ENCODE assay signal across 19 cellular contexts in the genomic region with DNA sequence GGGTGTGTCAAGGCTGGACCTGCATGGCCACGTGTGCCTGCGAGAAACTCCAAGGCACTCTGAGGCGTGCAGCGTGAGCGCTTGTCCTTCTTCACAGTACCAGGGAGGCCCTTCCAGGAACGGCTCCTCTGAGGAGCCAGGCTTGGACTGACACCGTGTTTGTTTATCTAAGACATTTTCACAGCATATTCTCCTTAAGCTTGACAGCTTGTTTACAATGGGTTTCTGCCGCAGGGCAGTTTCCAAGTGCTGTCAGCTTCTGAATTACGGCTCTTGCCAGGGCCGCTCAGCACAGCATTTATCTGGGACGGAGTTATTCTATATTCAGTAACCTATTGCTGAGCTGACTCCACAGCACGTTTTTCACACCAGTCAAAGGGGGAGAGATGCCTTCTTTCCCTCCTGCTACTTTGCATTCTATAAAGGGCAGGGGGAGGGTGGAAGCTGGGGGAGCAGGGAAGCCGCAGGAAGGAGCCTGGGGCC.
DNase-seq lines count a peak whose midpoint lies in the region; ATAC-seq and TF ChIP-seq lines count a peak whose summit lies in the region.
"Had no signal": no experiment of that assay in that cellular context is flagged by ENCODE, and none has a peak within 500 bp of the region (broad histone marks: within the 10 kb centered on the region; RNA-seq: fewer than 3 reads in every experiment).

No MANE protein-coding gene starts in this region.

- no CpG with 5 or more reads among the region's 13 CpGs for WGBS in mesendoderm (ENCODE audit: extremely low coverage, insufficient coverage, low lambda C conversion rate)

- no peak overlapping the region for H3K18ac ChIP-seq in mesendoderm (ENCODE audit: low read length)

- no peak for ATAC-seq in CD4-positive, CD25-positive, alpha-beta regulatory T cell (ENCODE audit: low read depth in 2 of 2)
- no peak for ATAC-seq in stimulated activated memory B cell treated with anti-CD40 and anti-IgM and Interleukin-4, amounts not matched to agents 10 μg/mL and 1 μg/mL and 100 μg/mL, for 72 hours
- no peak for ATAC-seq in gastrocnemius medialis

- H3K4me1 Mint-ChIP-seq in CD4-positive, CD25-positive, alpha-beta regulatory T cell, result peaks cover 10 to 22% (median 13%) of the 10 kb centered on the region in 4 donors
- peaks cover 65% of the 10 kb centered on the region for H3K4me1 Mint-ChIP-seq in brain
- H3K4me1 Mint-ChIP-seq in stimulated activated memory B cell treated with anti-CD40 and anti-IgM and Interleukin-4, amounts not matched to agents 10 μg/mL and 1 μg/mL and 100 μg/mL, for 72 hours, result no peaks in the 10 kb centered on the region
- H3K4me1 Mint-ChIP-seq: CD4-positive, alpha-beta memory T cell had no signal

- intact Hi-C loops in gastrocnemius medialis (cut with DNase I; ENCODE audit: low total_unique reads), result no loop called here

- TF ChIP-seq POLR2A in gastrocnemius medialis (IDR thresholded peaks at IDR 0.05), result no peak

- H3K4me1 ChIP-seq in CD4-positive, CD25-positive, alpha-beta regulatory T cell (ENCODE audit: control insufficient read depth, insufficient read depth, low read length, poor library complexity, severe bottlenecking), result no peaks in the 10 kb centered on the region
- H3K4me1 ChIP-seq in mesendoderm (ENCODE audit: control insufficient read depth, low read depth, low read length) (peaks cover 5% of the 10 kb centered on the region), gastrocnemius medialis (peaks cover 0 to 9% of the 10 kb centered on the region in 2 donors)

- no peak overlapping the region for H3K23ac ChIP-seq in mesendoderm (ENCODE audit: low read length)

- no peaks in the 10 kb centered on the region for H3K9me3 ChIP-seq in CD4-positive, CD25-positive, alpha-beta regulatory T cell (ENCODE audit: control insufficient read depth in 2 of 2, low read length in 2 of 2)
- no peaks in the 10 kb centered on the region for H3K9me3 ChIP-seq in gastrocnemius medialis
- H3K9me3 ChIP-seq: MG63 had no signal

- no peak overlapping the region for H3K4me2 ChIP-seq in mesendoderm (ENCODE audit: low read length)

- no peak overlapping the region for H4K5ac ChIP-seq in mesendoderm (ENCODE audit: low read length)

- H2BK5ac ChIP-seq in mesendoderm (ENCODE audit: low read length), result no peak overlapping the region

- no peak for TF ChIP-seq CTCF in brain (conservative IDR thresholded peaks at IDR 0.05)
- TF ChIP-seq CTCF in gastrocnemius medialis (IDR thresholded peaks at IDR 0.05 in 4 of 5, conservative IDR thresholded peaks at IDR 0.05 in 1 of 5), result no peak

- no peak overlapping the region for H3K4ac ChIP-seq in mesendoderm (ENCODE audit: low read depth, low read length)

- H2BK15ac ChIP-seq in mesendoderm (replicated peaks; ENCODE audit: low read depth), result no peak overlapping the region

- no peak overlapping the region for H4K8ac ChIP-seq in mesendoderm (ENCODE audit: low read depth, low read length)

- peaks cover 40% of the 10 kb centered on the region for H3K36me3 Mint-ChIP-seq in CD4-positive, CD25-positive, alpha-beta regulatory T cell
- H3K36me3 Mint-ChIP-seq in brain, result no peaks in the 10 kb centered on the region
- peaks cover 78% of the 10 kb centered on the region for H3K36me3 Mint-ChIP-seq in stimulated activated memory B cell treated with anti-CD40 and anti-IgM and Interleukin-4, amounts not matched to agents 10 μg/mL and 1 μg/mL and 100 μg/mL, for 72 hours

- no peaks in the 10 kb centered on the region for H3K79me2 ChIP-seq in mesendoderm (ENCODE audit: control insufficient read depth, insufficient read depth, low read length)

- peaks cover 0 to 1% (median 0%) of the 10 kb centered on the region in 7 donors for H3K9me3 Mint-ChIP-seq in CD4-positive, CD25-positive, alpha-beta regulatory T cell
- H3K9me3 Mint-ChIP-seq in brain, result peaks cover 0 to 2% (median 0%) of the 10 kb centered on the region in 5 experiments
- no peaks in the 10 kb centered on the region for H3K9me3 Mint-ChIP-seq in stimulated activated memory B cell treated with anti-CD40 and anti-IgM and Interleukin-4, amounts not matched to agents 10 μg/mL and 1 μg/mL and 100 μg/mL, for 72 hours
- H3K9me3 Mint-ChIP-seq: endodermal cell, neural crest cell had no signal

- H3K9ac ChIP-seq in mesendoderm (ENCODE audit: low read length), result no peak overlapping the region

- no peaks in the 10 kb centered on the region for H3K27me3 ChIP-seq in CD4-positive, CD25-positive, alpha-beta regulatory T cell (ENCODE audit: control insufficient read depth, insufficient read depth, low read length)
- H3K27me3 ChIP-seq in mesendoderm (ENCODE audit: insufficient read depth, low read length, poor library complexity), result no peaks in the 10 kb centered on the region
- H3K27me3 ChIP-seq in gastrocnemius medialis, result no peaks in the 10 kb centered on the region
- H3K27me3 ChIP-seq: MG63 had no signal

- no peak overlapping the region for H2AK5ac ChIP-seq in mesendoderm (ENCODE audit: low read length)

- no peaks in the 10 kb centered on the region for H3K27me3 Mint-ChIP-seq in CD4-positive, CD25-positive, alpha-beta regulatory T cell
- peaks cover 4% of the 10 kb centered on the region for H3K27me3 Mint-ChIP-seq in brain
- no peaks in the 10 kb centered on the region for H3K27me3 Mint-ChIP-seq in stimulated activated memory B cell treated with anti-CD40 and anti-IgM and Interleukin-4, amounts not matched to agents 10 μg/mL and 1 μg/mL and 100 μg/mL, for 72 hours
- H3K27me3 Mint-ChIP-seq: CD4-positive, alpha-beta memory T cell had no signal

- H2BK120ac ChIP-seq in mesendoderm (ENCODE audit: low read depth, low read length), result no peak overlapping the region

- in situ Hi-C loops in ACHN (cut with HindIII; ENCODE audit: low pct_ligation_motif_present, low pct_unique_long_range_greater_than_20kb, low sequenced_read_pairs) (no loop called here), gastrocnemius medialis (cut with MboI; ENCODE audit: low sequenced_read_pairs in 4 of 4) (no loop called here)

- H3K79me1 ChIP-seq in mesendoderm (ENCODE audit: low read length), result no peaks in the 10 kb centered on the region

- H3K27ac Mint-ChIP-seq in CD4-positive, CD25-positive, alpha-beta regulatory T cell, result peak overlapping the region in 2 of 3 donors; percentile 15 to 37
- H3K27ac Mint-ChIP-seq in brain, result peak overlapping the region; percentile 45 to 94 (median 90)
- no peak overlapping the region for H3K27ac Mint-ChIP-seq in stimulated activated memory B cell treated with anti-CD40 and anti-IgM and Interleukin-4, amounts not matched to agents 10 μg/mL and 1 μg/mL and 100 μg/mL, for 72 hours
- H3K27ac Mint-ChIP-seq: CD4-positive, alpha-beta memory T cell; endodermal cell had no signal

- peaks cover 6% of the 10 kb centered on the region for H3K36me3 ChIP-seq in CD4-positive, CD25-positive, alpha-beta regulatory T cell (ENCODE audit: control insufficient read depth, insufficient read depth, low read length)
- H3K36me3 ChIP-seq in mesendoderm (ENCODE audit: control insufficient read depth, insufficient read depth, low read length) (no peaks in the 10 kb centered on the region), gastrocnemius medialis (peaks cover 0 to 6% of the 10 kb centered on the region in 2 donors)
- H3K36me3 ChIP-seq: MG63 had no signal

- H3K4me3 ChIP-seq in CD4-positive, CD25-positive, alpha-beta regulatory T cell (ENCODE audit: low read depth, low read length), result no peak overlapping the region
- no peak overlapping the region for H3K4me3 ChIP-seq in mesendoderm (ENCODE audit: low read length)
- no peak overlapping the region for H3K4me3 ChIP-seq in gastrocnemius medialis
- H3K4me3 ChIP-seq: MG63 had no signal

- H3K4me3 Mint-ChIP-seq in CD4-positive, CD25-positive, alpha-beta regulatory T cell, result no peak overlapping the region
- H3K4me3 Mint-ChIP-seq in brain, result peak overlapping the region in 4 of 5 experiments; percentile 21 to 53 (median 46)
- no peak overlapping the region for H3K4me3 Mint-ChIP-seq in stimulated activated memory B cell treated with anti-CD40 and anti-IgM and Interleukin-4, amounts not matched to agents 10 μg/mL and 1 μg/mL and 100 μg/mL, for 72 hours
- H3K4me3 Mint-ChIP-seq: CD4-positive, alpha-beta memory T cell; endodermal cell; neural crest cell had no signal

- peak overlapping the region; percentile 4 for H3K56ac ChIP-seq in mesendoderm (ENCODE audit: low read length)

- no peak overlapping the region for H3K27ac ChIP-seq in CD4-positive, CD25-positive, alpha-beta regulatory T cell (ENCODE audit: insufficient read depth, low read length, poor library complexity, severe bottlenecking)
- H3K27ac ChIP-seq in mesendoderm (ENCODE audit: low read depth, low read length), result no peak overlapping the region
- no peak overlapping the region for H3K27ac ChIP-seq in gastrocnemius medialis

- no peak for DNase-seq in CD4-positive, CD25-positive, alpha-beta regulatory T cell
- DNase-seq in M059J (ENCODE audit: low read depth) (peak; percentile 68), mesendoderm (peak; percentile 62), iPS-NIHi11 (ENCODE audit: low spot score) (no peak), ACHN (no peak), gastrocnemius medialis (no peak)
- DNase-seq: activated CD4-positive, alpha-beta T cell treated with anti-CD3 and anti-CD28 coated beads, Interleukin-2, amount 50 U/mL, for 48 hours; activated naive CD4-positive, alpha-beta T cell treated with Interleukin-2 at 50 U/mL for 16 hours; CD4-positive, alpha-beta memory T cell; endodermal cell; hippocampal formation; MG63; midbrain; NCI-H187 treated with DMSO at 0.1 percent for 48 hours; NCI-H524; substantia nigra had no signal

Comparison
In these comparisons a context has a peak if more than half of its experiments do, and no peak if none do; other contexts are left out.
1. DNase-seq: peak in M059J (single experiment) and mesendoderm (single experiment); none in CD4-positive, CD25-positive, alpha-beta regulatory T cell (0 of 3), iPS-NIHi11 (single experiment), ACHN (single experiment) and gastrocnemius medialis (0 of 2).
2. H3K4me3 Mint-ChIP-seq: peak in brain (4 of 5); none in CD4-positive, CD25-positive, alpha-beta regulatory T cell (0 of 4) and stimulated activated memory B cell treated with anti-CD40 and anti-IgM and Interleukin-4, amounts not matched to agents 10 μg/mL and 1 μg/mL and 100 μg/mL, for 72 hours (single experiment).